Comparison of ENCODE assay signal across 1 cellular context in genomic region chr1:70221241-70222077, GRCh38.
TF ChIP-seq lines count a peak whose summit lies in the region.

Gene SRSF11 (plus strand): TSS chr1:70221380. CDS start chr1:70221637, 257 bp downstream.

TF ChIP-seq in HepG2, 621 proteins besides CTCF, POLR2A, EP300 and RAD21 (continued from another document and continues in another):
- peak; percentile 65 for TF ChIP-seq MNT (IDR thresholded peaks at IDR 0.05)
- peak; percentile 62; the same call in 1 of the 2 replicates for TF ChIP-seq MAZ (IDR thresholded peaks at IDR 0.05; ENCODE audit: borderline replicate concordance, low read depth, low read length)
- peak; percentile 76; the same call in 1 of the 2 replicates for TF ChIP-seq MAZ (CRISPR knock-in tag; IDR thresholded peaks at IDR 0.05; ENCODE audit: low read depth)
- no peak for TF ChIP-seq ZNF33A (CRISPR knock-in tag; IDR thresholded peaks at IDR 0.05; ENCODE audit: borderline replicate concordance)
- TF ChIP-seq ATF7-NPFF (CRISPR knock-in tag; IDR thresholded peaks at IDR 0.05; ENCODE audit: low read depth) = peak; percentile 59
- TF ChIP-seq ZNF775 (CRISPR knock-in tag; IDR thresholded peaks at IDR 0.05; ENCODE audit: borderline replicate concordance) = no peak
- TF ChIP-seq PAXIP1 (CRISPR knock-in tag; conservative IDR thresholded peaks at IDR 0.05) = peak; percentile 48; the same call in 1 of the 2 replicates
- peak; percentile 82 for TF ChIP-seq YEATS2 (CRISPR knock-in tag; IDR thresholded peaks at IDR 0.05; ENCODE audit: borderline replicate concordance)
- TF ChIP-seq, protein P1, sequence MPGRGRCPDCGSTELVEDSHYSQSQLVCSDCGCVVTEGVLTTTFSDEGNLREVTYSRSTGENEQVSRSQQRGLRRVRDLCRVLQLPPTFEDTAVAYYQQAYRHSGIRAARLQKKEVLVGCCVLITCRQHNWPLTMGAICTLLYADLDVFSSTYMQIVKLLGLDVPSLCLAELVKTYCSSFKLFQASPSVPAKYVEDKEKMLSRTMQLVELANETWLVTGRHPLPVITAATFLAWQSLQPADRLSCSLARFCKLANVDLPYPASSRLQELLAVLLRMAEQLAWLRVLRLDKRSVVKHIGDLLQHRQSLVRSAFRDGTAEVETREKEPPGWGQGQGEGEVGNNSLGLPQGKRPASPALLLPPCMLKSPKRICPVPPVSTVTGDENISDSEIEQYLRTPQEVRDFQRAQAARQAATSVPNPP (CRISPR knock-in tag; IDR thresholded peaks at IDR 0.05) = peak; percentile 55; the same call in 1 of the 2 replicates
- TF ChIP-seq NFYC (CRISPR knock-in tag; IDR thresholded peaks at IDR 0.05) = no peak
- TF ChIP-seq IKZF4 (CRISPR knock-in tag; IDR thresholded peaks at IDR 0.05; ENCODE audit: borderline replicate concordance, low read depth, not compliant biosample characterization) = no peak
- peak; percentile 82; the same call in 1 of the 2 replicates for TF ChIP-seq ZNF790 (CRISPR knock-in tag; IDR thresholded peaks at IDR 0.05; ENCODE audit: borderline replicate concordance)
- peak; percentile 2; the same call in 1 of the 2 replicates for TF ChIP-seq STAG1 (CRISPR knock-in tag; IDR thresholded peaks at IDR 0.05)
- peak; percentile 80; the same call in 1 of the 2 replicates for TF ChIP-seq KDM3A (CRISPR knock-in tag; IDR thresholded peaks at IDR 0.05; ENCODE audit: low read depth)
- no peak for TF ChIP-seq ZBTB49 (CRISPR knock-in tag; IDR thresholded peaks at IDR 0.05; ENCODE audit: borderline replicate concordance)
- TF ChIP-seq ZNF710 (CRISPR knock-in tag; IDR thresholded peaks at IDR 0.05; ENCODE audit: borderline replicate concordance) = peak; percentile 47; the same call in 1 of the 2 replicates
- 0 out of 2 replicates have a peak, but pooled peaks have one; percentile 26 for TF ChIP-seq ZNF292 (CRISPR knock-in tag; IDR thresholded peaks at IDR 0.05; ENCODE audit: borderline replicate concordance, low read depth)
- TF ChIP-seq KLF16 (CRISPR knock-in tag; IDR thresholded peaks at IDR 0.05) = peak in 1 of 2 experiments; percentile 44; a peak in 1 of 4 replicates
- no peak; the same call in 1 of the 2 replicates for TF ChIP-seq ZFP90 (CRISPR knock-in tag; IDR thresholded peaks at IDR 0.05; ENCODE audit: borderline replicate concordance)
- TF ChIP-seq, protein P2, sequence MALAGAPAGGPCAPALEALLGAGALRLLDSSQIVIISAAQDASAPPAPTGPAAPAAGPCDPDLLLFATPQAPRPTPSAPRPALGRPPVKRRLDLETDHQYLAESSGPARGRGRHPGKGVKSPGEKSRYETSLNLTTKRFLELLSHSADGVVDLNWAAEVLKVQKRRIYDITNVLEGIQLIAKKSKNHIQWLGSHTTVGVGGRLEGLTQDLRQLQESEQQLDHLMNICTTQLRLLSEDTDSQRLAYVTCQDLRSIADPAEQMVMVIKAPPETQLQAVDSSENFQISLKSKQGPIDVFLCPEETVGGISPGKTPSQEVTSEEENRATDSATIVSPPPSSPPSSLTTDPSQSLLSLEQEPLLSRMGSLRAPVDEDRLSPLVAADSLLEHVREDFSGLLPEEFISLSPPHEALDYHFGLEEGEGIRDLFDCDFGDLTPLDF (CRISPR knock-in tag; IDR thresholded peaks at IDR 0.05) = no peak
- TF ChIP-seq, protein P3, sequence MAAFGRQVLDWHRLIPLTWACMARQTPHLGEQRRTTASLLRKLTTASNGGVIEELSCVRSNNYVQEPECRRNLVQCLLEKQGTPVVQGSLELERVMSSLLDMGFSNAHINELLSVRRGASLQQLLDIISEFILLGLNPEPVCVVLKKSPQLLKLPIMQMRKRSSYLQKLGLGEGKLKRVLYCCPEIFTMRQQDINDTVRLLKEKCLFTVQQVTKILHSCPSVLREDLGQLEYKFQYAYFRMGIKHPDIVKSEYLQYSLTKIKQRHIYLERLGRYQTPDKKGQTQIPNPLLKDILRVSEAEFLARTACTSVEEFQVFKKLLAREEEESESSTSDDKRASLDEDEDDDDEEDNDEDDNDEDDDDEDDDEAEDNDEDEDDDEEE (CRISPR knock-in tag; IDR thresholded peaks at IDR 0.05) = peak; percentile 45; the same call in 1 of the 2 replicates
- TF ChIP-seq ZBTB39 (CRISPR knock-in tag; IDR thresholded peaks at IDR 0.05) = 0 out of 2 replicates have a peak, but pooled peaks have one; percentile 50
- TF ChIP-seq ZBTB10 (CRISPR knock-in tag; IDR thresholded peaks at IDR 0.05; ENCODE audit: borderline replicate concordance) = no peak
- no peak for TF ChIP-seq NONO (IDR thresholded peaks at IDR 0.05)
- TF ChIP-seq NONO (CRISPR knock-in tag; conservative IDR thresholded peaks at IDR 0.05) = peak; percentile 90
- TF ChIP-seq CCDC6 (CRISPR knock-in tag; IDR thresholded peaks at IDR 0.05) = peak; percentile 89
- TF ChIP-seq NFKB2 (CRISPR knock-in tag; IDR thresholded peaks at IDR 0.05; ENCODE audit: borderline replicate concordance) = peak; percentile 70; the same call in 1 of the 2 replicates
- TF ChIP-seq, protein P4, sequence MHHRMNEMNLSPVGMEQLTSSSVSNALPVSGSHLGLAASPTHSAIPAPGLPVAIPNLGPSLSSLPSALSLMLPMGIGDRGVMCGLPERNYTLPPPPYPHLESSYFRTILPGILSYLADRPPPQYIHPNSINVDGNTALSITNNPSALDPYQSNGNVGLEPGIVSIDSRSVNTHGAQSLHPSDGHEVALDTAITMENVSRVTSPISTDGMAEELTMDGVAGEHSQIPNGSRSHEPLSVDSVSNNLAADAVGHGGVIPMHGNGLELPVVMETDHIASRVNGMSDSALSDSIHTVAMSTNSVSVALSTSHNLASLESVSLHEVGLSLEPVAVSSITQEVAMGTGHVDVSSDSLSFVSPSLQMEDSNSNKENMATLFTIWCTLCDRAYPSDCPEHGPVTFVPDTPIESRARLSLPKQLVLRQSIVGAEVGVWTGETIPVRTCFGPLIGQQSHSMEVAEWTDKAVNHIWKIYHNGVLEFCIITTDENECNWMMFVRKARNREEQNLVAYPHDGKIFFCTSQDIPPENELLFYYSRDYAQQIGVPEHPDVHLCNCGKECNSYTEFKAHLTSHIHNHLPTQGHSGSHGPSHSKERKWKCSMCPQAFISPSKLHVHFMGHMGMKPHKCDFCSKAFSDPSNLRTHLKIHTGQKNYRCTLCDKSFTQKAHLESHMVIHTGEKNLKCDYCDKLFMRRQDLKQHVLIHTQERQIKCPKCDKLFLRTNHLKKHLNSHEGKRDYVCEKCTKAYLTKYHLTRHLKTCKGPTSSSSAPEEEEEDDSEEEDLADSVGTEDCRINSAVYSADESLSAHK (CRISPR knock-in tag; IDR thresholded peaks at IDR 0.05; ENCODE audit: borderline replicate concordance) = no peak
- no peak; the same call in 1 of the 2 replicates for TF ChIP-seq HDAC2 (CRISPR knock-in tag; IDR thresholded peaks at IDR 0.05)
- TF ChIP-seq NFIC (IDR thresholded peaks at IDR 0.05; ENCODE audit: low read length) = no peak
- TF ChIP-seq ZNF747 (CRISPR knock-in tag; IDR thresholded peaks at IDR 0.05; ENCODE audit: borderline replicate concordance) = no peak
- TF ChIP-seq MTA1 (CRISPR knock-in tag; IDR thresholded peaks at IDR 0.05; ENCODE audit: borderline replicate concordance) = peak; percentile 50; the same call in 1 of the 2 replicates
- TF ChIP-seq ZNF782 (CRISPR knock-in tag; IDR thresholded peaks at IDR 0.05; ENCODE audit: borderline replicate concordance) = peak; percentile 78
